ENCODE assay signal across 16 cellular contexts in genomic region chr10:85613391-85613790, GRCh38.
DNase-seq lines count a peak whose midpoint lies in the region; ATAC-seq, FAIRE-seq and TF ChIP-seq lines count a peak whose summit lies in the region.
"Had no signal": no experiment of that assay in that cellular context is flagged by ENCODE, and none has a peak within 500 bp of the region (broad histone marks: within the 10 kb centered on the region; RNA-seq: fewer than 3 reads in every experiment).

No MANE protein-coding gene starts in this region.

- peaks cover 0 to 7% (median 0%) of the 10 kb centered on the region in 5 donors for H3K27me3 Mint-ChIP-seq in naive thymus-derived CD8-positive, alpha-beta T cell

- no peak overlapping the region for H3K27ac ChIP-seq in HepG2 (ENCODE audit: extremely low read length, insufficient read depth, low read length)
- no peak overlapping the region for H3K27ac ChIP-seq in right lobe of liver
- no peak overlapping the region for H3K27ac ChIP-seq in KMS-11
- H3K27ac ChIP-seq: SJSA1 had no signal

- H2AFZ ChIP-seq in HepG2 (ENCODE audit: low read length) (no peak overlapping the region), KMS-11 (ENCODE audit: low read depth) (no peak overlapping the region)

- TF ChIP-seq CTCF in HepG2 (CRISPR knock-in tag; IDR thresholded peaks at IDR 0.05): no peak
- TF ChIP-seq CTCF in right lobe of liver (IDR thresholded peaks at IDR 0.05): no peak
- no peak for TF ChIP-seq CTCF in KMS-11 (conservative IDR thresholded peaks at IDR 0.05; ENCODE audit: low read depth, low read length)
- TF ChIP-seq CTCF in GM10248 (IDR thresholded peaks at IDR 0.05; ENCODE audit: control extremely low read depth, extremely low read depth, low read depth, missing control alignments): no peak

- H3K4me1 ChIP-seq in HepG2 (ENCODE audit: insufficient read depth, low read length) (no peaks in the 10 kb centered on the region), right lobe of liver (no peaks in the 10 kb centered on the region), KMS-11 (ENCODE audit: low read depth, poor library complexity, severe bottlenecking) (peaks cover 41% of the 10 kb centered on the region)

- H3K79me2 ChIP-seq in HepG2 (ENCODE audit: insufficient read depth, low read length): no peaks in the 10 kb centered on the region
- H3K79me2 ChIP-seq in KMS-11 (ENCODE audit: insufficient read depth, low read depth): no peaks in the 10 kb centered on the region

- intact Hi-C loops in HepG2 (cut with micrococcal nuclease; ENCODE audit: unreplicated experiment) (no loop called here), right lobe of liver (cut with DNase I) (no loop called here)

- no peaks in the 10 kb centered on the region for H3K27me3 ChIP-seq in HepG2 (ENCODE audit: control insufficient read depth in 1 of 2, insufficient read depth in 2 of 2, low read length in 2 of 2)
- H3K27me3 ChIP-seq in right lobe of liver: no peaks in the 10 kb centered on the region
- H3K27me3 ChIP-seq in KMS-11 (ENCODE audit: insufficient read depth, low read depth): no peaks in the 10 kb centered on the region
- H3K27me3 ChIP-seq: SJSA1 had no signal

- H3K4me2 ChIP-seq in HepG2 (ENCODE audit: low read depth, low read length) (no peak overlapping the region), KMS-11 (peak overlapping the region; percentile 95; the same call in 1 of the 2 replicates)

- H3K27ac Mint-ChIP-seq in naive thymus-derived CD8-positive, alpha-beta T cell: peak overlapping the region in 5 of 10 donors; percentile 5 to 95 (median 64)

- H3K9me3 Mint-ChIP-seq in naive thymus-derived CD8-positive, alpha-beta T cell: no peaks in the 10 kb centered on the region

- H3K9me3 ChIP-seq in HepG2 (ENCODE audit: low read length) (no peaks in the 10 kb centered on the region), right lobe of liver (no peaks in the 10 kb centered on the region)
- H3K9me3 ChIP-seq: SJSA1 had no signal

- FAIRE-seq in HepG2 (lab: Jason Lieb, UNC): no peak
- FAIRE-seq: D721Med, G401.6, GM12878 had no signal

- ATAC-seq in HepG2 (no peak), right lobe of liver (no peak), HG03196 (IDR thresholded peaks at IDR 0.05; ENCODE audit: unreplicated experiment) (no peak)
- no peak for ATAC-seq in naive thymus-derived CD8-positive, alpha-beta T cell

- TF ChIP-seq RAD21 in HepG2 (CRISPR knock-in tag; IDR thresholded peaks at IDR 0.05): no peak

- POLR2A ChIA-PET in HepG2 (lab: Yijun Ruan, JAX): no interaction called here
- POLR2A ChIA-PET in naive thymus-derived CD8-positive, alpha-beta T cell (lab: Charles Lee): no interaction called here
- POLR2A ChIA-PET in GM10248 (lab: Yijun Ruan, JAX): no interaction called here

- no peaks in the 10 kb centered on the region for H3K36me3 Mint-ChIP-seq in naive thymus-derived CD8-positive, alpha-beta T cell

- no peak for TF ChIP-seq POLR2A in HepG2 (IDR thresholded peaks at IDR 0.05; ENCODE audit: insufficient read depth in 1 of 2, low read depth in 2 of 2, low read length in 2 of 2)
- TF ChIP-seq POLR2A in right lobe of liver (IDR thresholded peaks at IDR 0.05): no peak

- TF ChIP-seq EP300 in HepG2 (IDR thresholded peaks at IDR 0.05; ENCODE audit: low read depth in 2 of 2, low read length in 2 of 2) (no peak), HepG2 (CRISPR knock-in tag; IDR thresholded peaks at IDR 0.05; ENCODE audit: borderline replicate concordance) (no peak)

- H3K4me3 ChIP-seq in HepG2 (replicated peaks in 1 of 3; ENCODE audit: insufficient read depth in 1 of 3, low read depth in 2 of 3, low read length in 3 of 3) (no peak overlapping the region), right lobe of liver (no peak overlapping the region), KMS-11 (IDR thresholded peaks at IDR 0.05; ENCODE audit: insufficient read depth, low read depth, low read length) (no peak overlapping the region)
- H3K4me3 ChIP-seq: GM12878, SJSA1 had no signal

- H3K9ac ChIP-seq in HepG2 (ENCODE audit: insufficient read depth, low read depth, low read length) (no peak overlapping the region), KMS-11 (no peak overlapping the region)

- no peak for DNase-seq in HepG2 (ENCODE audit: low spot score)
- DNase-seq in right lobe of liver: no peak
- no peak for DNase-seq in naive thymus-derived CD8-positive, alpha-beta T cell
- DNase-seq in GM10248 (ENCODE audit: extremely low spot score): no peak
- DNase-seq in epidermal melanocyte (ENCODE audit: insufficient read length, low spot score): no peak
- DNase-seq: DMS79 treated with DMSO at 0.1 percent for 48 hours, KG1, NCI-H1048, NCI-H146, NCI-H524 had no signal

- peaks cover 21 to 64% (median 53%) of the 10 kb centered on the region in 4 donors for H3K4me1 Mint-ChIP-seq in naive thymus-derived CD8-positive, alpha-beta T cell

- H3K36me3 ChIP-seq in HepG2 (replicated peaks in 1 of 2; ENCODE audit: control insufficient read depth in 1 of 2, insufficient read depth in 2 of 2, low read length in 2 of 2) (no peaks in the 10 kb centered on the region), right lobe of liver (no peaks in the 10 kb centered on the region), KMS-11 (ENCODE audit: insufficient read depth) (no peaks in the 10 kb centered on the region)
- H3K36me3 ChIP-seq: SJSA1 had no signal

- CTCF ChIA-PET in HepG2 (lab: Yijun Ruan, JAX; ENCODE audit: low intra/inter-chr PET ratio, low total read pairs): no interaction called here
- CTCF ChIA-PET in GM10248 (lab: Yijun Ruan, JAX): interaction anchor here (1.2 kb wide), 1 partner anchor 21 kb away, joined by 3 read pairs; no protein-coding TSS in a partner anchor

- no TSS peak for BruUV-seq in HepG2 (replicated peaks; lab: Mats Ljungman, UMichigan)

- peak overlapping the region in 6 of 10 donors; percentile 20 to 84 (median 75) for H3K4me3 Mint-ChIP-seq in naive thymus-derived CD8-positive, alpha-beta T cell

- in situ Hi-C loops in HepG2 (cut with HindIII; ENCODE audit: extremely low pct_ligation_motif_present, low pct_unique_long_range_greater_than_20kb): no loop called here

- H4K20me1 ChIP-seq in HepG2 (ENCODE audit: insufficient read depth, low read length) (no peaks in the 10 kb centered on the region), KMS-11 (ENCODE audit: insufficient read depth) (no peaks in the 10 kb centered on the region)

- 0% methylated on average over 1 of the region's 10 CpGs for WGBS in HepG2 (ENCODE audit: low lambda C conversion rate)
- WGBS in right lobe of liver (ENCODE audit: insufficient coverage, low coverage, low lambda C conversion rate, missing lambda C conversion rate): 85% methylated on average over 4 of the region's 10 CpGs

TF ChIP-seq in HepG2, 621 proteins besides CTCF, POLR2A, EP300 and RAD21:
- peak; percentile 93 for TF ChIP-seq CREB1 (IDR thresholded peaks at IDR 0.05)
- TF ChIP-seq CREB1 (CRISPR knock-in tag; IDR thresholded peaks at IDR 0.05): no peak
- TF ChIP-seq NCOA5 (CRISPR knock-in tag; IDR thresholded peaks at IDR 0.05): no peak
- no peak for TF ChIP-seq ATRX (CRISPR knock-in tag; IDR thresholded peaks at IDR 0.05; ENCODE audit: borderline replicate concordance)
- TF ChIP-seq ZNF768 (CRISPR knock-in tag; IDR thresholded peaks at IDR 0.05): no peak
- TF ChIP-seq KLF9 (CRISPR knock-in tag; IDR thresholded peaks at IDR 0.05; ENCODE audit: low read depth): no peak
- no peak for TF ChIP-seq PHF5A (CRISPR knock-in tag; IDR thresholded peaks at IDR 0.05; ENCODE audit: low read depth, unreplicated experiment)
- TF ChIP-seq KDM6A (CRISPR knock-in tag; IDR thresholded peaks at IDR 0.05; ENCODE audit: low read depth): no peak
- no peak for TF ChIP-seq AGO1 (IDR thresholded peaks at IDR 0.05; ENCODE audit: low read depth, low read length, poor library complexity, severe bottlenecking)
- no peak for TF ChIP-seq GABPA (IDR thresholded peaks at IDR 0.05; ENCODE audit: low read depth, low read length)
- TF ChIP-seq GABPA (CRISPR knock-in tag; IDR thresholded peaks at IDR 0.05; ENCODE audit: low read depth): no peak
- TF ChIP-seq HIC2 (CRISPR knock-in tag; IDR thresholded peaks at IDR 0.05; ENCODE audit: low read depth): no peak
- TF ChIP-seq U2AF2 (IDR thresholded peaks at IDR 0.05; ENCODE audit: low read depth, low read length): no peak
- no peak for TF ChIP-seq HDAC1 (CRISPR knock-in tag; IDR thresholded peaks at IDR 0.05)
- TF ChIP-seq ATF7 (IDR thresholded peaks at IDR 0.05): peak; percentile 87
- TF ChIP-seq ATF7 (CRISPR knock-in tag; IDR thresholded peaks at IDR 0.05): no peak
- no peak for TF ChIP-seq ZNF552 (CRISPR knock-in tag; IDR thresholded peaks at IDR 0.05; ENCODE audit: borderline replicate concordance)
- TF ChIP-seq HMG20B (CRISPR knock-in tag; conservative IDR thresholded peaks at IDR 0.05): no peak
- TF ChIP-seq ZBTB39 (CRISPR knock-in tag; IDR thresholded peaks at IDR 0.05): no peak
